Comparison of ENCODE assay signal across 23 cellular contexts in the genomic region with DNA sequence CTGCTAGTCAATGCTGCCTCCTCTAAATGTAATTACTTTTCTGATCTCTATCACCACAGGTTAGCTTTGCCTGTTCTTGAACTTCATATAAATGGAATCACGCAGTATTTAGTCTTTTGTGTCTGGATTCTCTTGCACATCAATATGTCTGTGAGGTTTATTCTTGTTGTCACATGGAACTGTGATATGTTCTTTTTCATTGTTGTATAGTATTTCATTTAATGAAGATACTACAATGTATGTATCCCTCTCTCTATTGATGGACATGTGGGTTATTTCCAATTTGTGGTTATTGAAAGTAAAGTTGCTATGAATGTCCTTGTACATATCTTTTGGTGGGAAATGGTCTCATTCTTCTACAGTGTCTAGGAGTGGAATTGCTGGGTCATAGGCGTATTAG. TPM values are rescaled to one million over a fixed set of nuclear protein-coding genes. Genes with fewer than 3 reads are reported as not detected.
DNase-seq lines count a peak whose midpoint lies in the region; ATAC-seq and TF ChIP-seq lines count a peak whose summit lies in the region.
"Had no signal": no experiment of that assay in that cellular context is flagged by ENCODE, and none has a peak within 500 bp of the region (broad histone marks: within the 10 kb centered on the region; RNA-seq: fewer than 3 reads in every experiment).

No MANE protein-coding gene starts in this region.

- no peak for DNase-seq in MCF 10A (ENCODE audit: unreplicated experiment)
- no peak for DNase-seq in mammary epithelial cell
- DNase-seq in RWPE2 (ENCODE audit: low spot score), result no peak
- DNase-seq in chondrocyte (ENCODE audit: low spot score), result no peak
- no peak for DNase-seq in osteocyte (ENCODE audit: extremely low spot score, unreplicated experiment)
- no peak for DNase-seq in ovary
- no peak for DNase-seq in H9
- no peak for DNase-seq in activated T-helper 1 cell treated with anti-CD3 and anti-CD28 coated beads, Interleukin-12 subunit alpha, Interleukin-12 subunit beta, Interleukin-2, Interleukin-4 antibody, amounts not matched to agents 30 ng/mL and 10 ng/mL and 1 ng/mL, durations not matched to agents 14 hours and 24 hours and 36 hours (ENCODE audit: low spot score)
- DNase-seq: AML-193; BE2C; CD8-positive, alpha-beta memory T cell; DMS 273 treated with DMSO at 0.1 percent for 48 hours; DMS53; DMS79 treated with DMSO at 0.1 percent for 48 hours; GF-D8; GOT3; HCEC 1CT had no signal

- TF ChIP-seq CTCF in MCF 10A (IDR thresholded peaks at IDR 0.05; ENCODE audit: unreplicated experiment) (no peak), mammary epithelial cell (conservative IDR thresholded peaks at IDR 0.05 in 1 of 2, IDR thresholded peaks at IDR 0.05 in 1 of 2; ENCODE audit: extremely low read depth in 1 of 2, insufficient read depth in 1 of 2, low read depth in 1 of 2, low read length in 2 of 2) (no peak), RWPE2 (IDR thresholded peaks at IDR 0.05; ENCODE audit: poor library complexity, severe bottlenecking) (no peak), chondrocyte (IDR thresholded peaks at IDR 0.05) (no peak), osteocyte (IDR thresholded peaks at IDR 0.05) (no peak), ovary (IDR thresholded peaks at IDR 0.05) (no peak), H9 (conservative IDR thresholded peaks at IDR 0.05) (no peak)

- H3K36me3 Mint-ChIP-seq in MCF 10A (ENCODE audit: insufficient read depth, unreplicated experiment) (peaks cover 6% of the 10 kb centered on the region), chondrocyte (ENCODE audit: low read depth) (peaks cover 2% of the 10 kb centered on the region), osteocyte (ENCODE audit: unreplicated experiment) (no peaks in the 10 kb centered on the region), H9 (ENCODE audit: insufficient read depth in 1 of 3, low read depth in 3 of 3) (peaks cover 0 to 11% (median 0%) of the 10 kb centered on the region in 3 experiments; a peak in 3 of 7 replicates)
- H3K36me3 Mint-ChIP-seq in activated T-helper 1 cell treated with anti-CD3 and anti-CD28 coated beads, Interleukin-12 subunit alpha, Interleukin-12 subunit beta, Interleukin-2, Interleukin-4 antibody, amounts not matched to agents 30 ng/mL and 10 ng/mL and 1 ng/mL, durations not matched to agents 14 hours and 24 hours and 36 hours (ENCODE audit: low read depth), result no peaks in the 10 kb centered on the region

- H3K27me3 Mint-ChIP-seq in MCF 10A (ENCODE audit: insufficient read depth, unreplicated experiment), result no peaks in the 10 kb centered on the region
- no peaks in the 10 kb centered on the region for H3K27me3 Mint-ChIP-seq in chondrocyte (ENCODE audit: low read depth)
- H3K27me3 Mint-ChIP-seq in osteocyte (ENCODE audit: unreplicated experiment), result no peaks in the 10 kb centered on the region
- peaks cover 3% of the 10 kb centered on the region; the same call in 1 of the 2 replicates for H3K27me3 Mint-ChIP-seq in H9 (ENCODE audit: low read depth)
- peaks cover 7% of the 10 kb centered on the region for H3K27me3 Mint-ChIP-seq in activated T-helper 1 cell treated with anti-CD3 and anti-CD28 coated beads, Interleukin-12 subunit alpha, Interleukin-12 subunit beta, Interleukin-2, Interleukin-4 antibody, amounts not matched to agents 30 ng/mL and 10 ng/mL and 1 ng/mL, durations not matched to agents 14 hours and 24 hours and 36 hours (ENCODE audit: insufficient read depth)
- H3K27me3 Mint-ChIP-seq: CD4-positive, alpha-beta T cell had no signal

- no peaks in the 10 kb centered on the region for H3K79me2 ChIP-seq in mammary epithelial cell (ENCODE audit: insufficient read depth, low read length)
- H3K79me2 ChIP-seq in H9 (ENCODE audit: insufficient read depth, low read length), result no peaks in the 10 kb centered on the region

- H2BK20ac ChIP-seq in H9 (ENCODE audit: low read depth, low read length, poor library complexity, severe bottlenecking), result no peak overlapping the region

- H2BK15ac ChIP-seq in H9 (ENCODE audit: low read depth, low read length), result no peak overlapping the region

- H4K91ac ChIP-seq in H9 (ENCODE audit: insufficient read length, low read depth, low read length), result no peak overlapping the region

- no peak for TF ChIP-seq POLR2A in ovary (IDR thresholded peaks at IDR 0.05)

- H3K9me3 ChIP-seq in mammary epithelial cell (replicated peaks; ENCODE audit: insufficient read depth, low read length), result peaks cover 7% of the 10 kb centered on the region
- peaks cover 3% of the 10 kb centered on the region for H3K9me3 ChIP-seq in RWPE2 (ENCODE audit: severe bottlenecking)
- H3K9me3 ChIP-seq in ovary, result no peaks in the 10 kb centered on the region
- no peaks in the 10 kb centered on the region for H3K9me3 ChIP-seq in H9 (ENCODE audit: control insufficient read depth, low read depth, low read length)
- H3K9me3 ChIP-seq: BE2C had no signal

- no peak overlapping the region for H2BK5ac ChIP-seq in H9 (ENCODE audit: insufficient read length, low read length)

- H2AFZ ChIP-seq in mammary epithelial cell (ENCODE audit: low read depth, low read length) (no peak overlapping the region), H9 (ENCODE audit: low read length) (no peak overlapping the region)

- H3K4me2 ChIP-seq in mammary epithelial cell (ENCODE audit: insufficient read depth, low read depth, low read length) (no peak overlapping the region), H9 (ENCODE audit: insufficient read depth, insufficient read length, low read length) (no peak overlapping the region)
- H3K4me2 ChIP-seq: BLaER1 treated with 17β-estradiol and CSF1 and Interleukin-3, amounts not matched to agents 10 nM and 100 nM had no signal

- H2BK120ac ChIP-seq in H9 (ENCODE audit: low read depth, low read length, poor library complexity, severe bottlenecking), result no peak overlapping the region

- TF ChIP-seq EP300 in ovary (IDR thresholded peaks at IDR 0.05), result no peak

- H3K27ac ChIP-seq in mammary epithelial cell (ENCODE audit: insufficient read depth, low read depth, low read length), result no peak overlapping the region
- H3K27ac ChIP-seq in RWPE2 (ENCODE audit: poor library complexity, severe bottlenecking), result peak overlapping the region; percentile 97
- no peak overlapping the region for H3K27ac ChIP-seq in ovary
- no peak overlapping the region for H3K27ac ChIP-seq in H9 (ENCODE audit: insufficient read length, low read depth, low read length)
- H3K27ac ChIP-seq: 22Rv1; BLaER1 treated with 17β-estradiol and CSF1 and Interleukin-3, amounts not matched to agents 10 nM and 100 nM had no signal

- H3K4me3 ChIP-seq in mammary epithelial cell (replicated peaks in 1 of 3; ENCODE audit: insufficient read depth in 1 of 3, low read depth in 2 of 3, low read length in 3 of 3), result no peak overlapping the region
- no peak overlapping the region for H3K4me3 ChIP-seq in RWPE2 (ENCODE audit: severe bottlenecking)
- H3K4me3 ChIP-seq in ovary, result no peak overlapping the region
- H3K4me3 ChIP-seq: BLaER1 treated with 17β-estradiol and CSF1 and Interleukin-3, amounts not matched to agents 10 nM and 100 nM had no signal

- no peak overlapping the region for H3K56ac ChIP-seq in H9 (ENCODE audit: insufficient read length, low read depth, low read length)

- CTCF ChIA-PET in MCF 10A (lab: Yijun Ruan, JAX), result no interaction called here
- CTCF ChIA-PET in mammary epithelial cell (lab: Charles Lee; ENCODE audit: low non-redundant PET), result no interaction called here

- H3K4me1 Mint-ChIP-seq in MCF 10A (ENCODE audit: insufficient read depth, unreplicated experiment), result peaks cover 45% of the 10 kb centered on the region
- H3K4me1 Mint-ChIP-seq in chondrocyte (ENCODE audit: low read depth), result peaks cover 52% of the 10 kb centered on the region
- H3K4me1 Mint-ChIP-seq in osteocyte (ENCODE audit: unreplicated experiment), result peaks cover 57% of the 10 kb centered on the region
- H3K4me1 Mint-ChIP-seq in H9, result peaks cover 16% of the 10 kb centered on the region in 2 experiments
- H3K4me1 Mint-ChIP-seq in activated T-helper 1 cell treated with anti-CD3 and anti-CD28 coated beads, Interleukin-12 subunit alpha, Interleukin-12 subunit beta, Interleukin-2, Interleukin-4 antibody, amounts not matched to agents 30 ng/mL and 10 ng/mL and 1 ng/mL, durations not matched to agents 14 hours and 24 hours and 36 hours (ENCODE audit: low read depth), result no peaks in the 10 kb centered on the region

- peak overlapping the region; percentile 92 for H3K27ac Mint-ChIP-seq in MCF 10A (ENCODE audit: low read depth, unreplicated experiment)
- H3K27ac Mint-ChIP-seq in chondrocyte (ENCODE audit: unreplicated experiment), result peak overlapping the region; percentile 8
- peak overlapping the region; percentile 98 for H3K27ac Mint-ChIP-seq in osteocyte (ENCODE audit: unreplicated experiment)
- H3K27ac Mint-ChIP-seq in H9, result no peak overlapping the region
- H3K27ac Mint-ChIP-seq in activated T-helper 1 cell treated with anti-CD3 and anti-CD28 coated beads, Interleukin-12 subunit alpha, Interleukin-12 subunit beta, Interleukin-2, Interleukin-4 antibody, amounts not matched to agents 30 ng/mL and 10 ng/mL and 1 ng/mL, durations not matched to agents 14 hours and 24 hours and 36 hours, result no peak overlapping the region
- H3K27ac Mint-ChIP-seq: CD14-positive monocyte; CD4-positive, alpha-beta T cell had no signal

- dilution Hi-C loops in mammary epithelial cell (cut with HindIII; ENCODE audit: low sequenced_read_pairs), result loop anchor here (5.0 to 10.0 kb wide), 3 partner anchors 56 to 167 kb away; a partner anchor contains a TSS

- no peak overlapping the region for H2BK12ac ChIP-seq in H9 (ENCODE audit: insufficient read length, low read depth, low read length)

- intact Hi-C loops in MCF 10A (cut with micrococcal nuclease) (no loop called here), mammary epithelial cell (cut with micrococcal nuclease) (no loop called here), ovary (cut with DNase I) (no loop called here)
- intact Hi-C loops in activated T-helper 1 cell treated with anti-CD3 and anti-CD28 coated beads, Interleukin-12 subunit alpha, Interleukin-12 subunit beta, Interleukin-2, Interleukin-4 antibody, amounts not matched to agents 30 ng/mL and 10 ng/mL and 1 ng/mL, durations not matched to agents 14 hours and 24 hours and 36 hours (cut with micrococcal nuclease), result no loop called here

- H3K4ac ChIP-seq in H9 (ENCODE audit: low read depth, low read length), result no peak overlapping the region

- H3K23me2 ChIP-seq in H9 (ENCODE audit: insufficient read length, low read depth, low read length, poor library complexity, severe bottlenecking), result no peaks in the 10 kb centered on the region

- H3K79me1 ChIP-seq in H9 (ENCODE audit: insufficient read depth, low read depth, low read length, poor library complexity, severe bottlenecking), result no peaks in the 10 kb centered on the region

- H4K20me1 ChIP-seq in mammary epithelial cell (ENCODE audit: insufficient read depth, low read length), result no peaks in the 10 kb centered on the region
- no peaks in the 10 kb centered on the region for H4K20me1 ChIP-seq in H9 (ENCODE audit: control insufficient read depth, insufficient read depth, insufficient read length)
- H4K20me1 ChIP-seq: BLaER1 treated with 17β-estradiol and CSF1 and Interleukin-3, amounts not matched to agents 10 nM and 100 nM had no signal

- H3K36me3 ChIP-seq in mammary epithelial cell (ENCODE audit: insufficient read depth, low read length) (no peaks in the 10 kb centered on the region), RWPE2 (ENCODE audit: low read depth) (no peaks in the 10 kb centered on the region), ovary (no peaks in the 10 kb centered on the region)
- H3K36me3 ChIP-seq: BE2C; BLaER1 treated with 17β-estradiol and CSF1 and Interleukin-3, amounts not matched to agents 10 nM and 100 nM had no signal

- peaks cover 7% of the 10 kb centered on the region for H3K9me3 Mint-ChIP-seq in MCF 10A (ENCODE audit: unreplicated experiment)
- peaks cover 7% of the 10 kb centered on the region for H3K9me3 Mint-ChIP-seq in chondrocyte (ENCODE audit: low read depth)
- H3K9me3 Mint-ChIP-seq in osteocyte (ENCODE audit: unreplicated experiment), result no peaks in the 10 kb centered on the region
- peaks cover 3 to 11% of the 10 kb centered on the region in 2 experiments; a peak in 3 of 5 replicates for H3K9me3 Mint-ChIP-seq in H9
- peaks cover 12% of the 10 kb centered on the region for H3K9me3 Mint-ChIP-seq in activated T-helper 1 cell treated with anti-CD3 and anti-CD28 coated beads, Interleukin-12 subunit alpha, Interleukin-12 subunit beta, Interleukin-2, Interleukin-4 antibody, amounts not matched to agents 30 ng/mL and 10 ng/mL and 1 ng/mL, durations not matched to agents 14 hours and 24 hours and 36 hours

- H3T11ph ChIP-seq in H9 (ENCODE audit: low read length), result no peak overlapping the region

- H4K8ac ChIP-seq in H9 (replicated peaks; ENCODE audit: insufficient read length, low read depth, low read length), result no peak overlapping the region

- H3K23ac ChIP-seq in H9 (ENCODE audit: insufficient read length, low read depth, low read length), result no peak overlapping the region

- 97% methylated on average over 2 of the region's 2 CpGs for WGBS in mammary epithelial cell (ENCODE audit: low coverage, missing lambda C conversion rate)
- 95 to 98% (median 97%) methylated on average over 2 of the region's 2 CpGs for WGBS in ovary, 3 donors
- no CpG with 5 or more reads among the region's 2 CpGs for WGBS in H9 (ENCODE audit: extremely low coverage, insufficient read length, low lambda C conversion rate)

- in situ Hi-C loops in mammary epithelial cell (cut with MboI; ENCODE audit: low sequenced_read_pairs in 2 of 2), result no loop called here

- POLR2A ChIA-PET in MCF 10A (lab: Yijun Ruan, JAX), result interaction anchor here (0.6 kb wide), 1 partner anchor 139 kb away, joined by 3 read pairs; no protein-coding TSS in a partner anchor

- no peak overlapping the region for H3K14ac ChIP-seq in H9 (ENCODE audit: insufficient read depth, low read length)

- BruUV-seq in MCF 10A (replicated peaks; lab: Mats Ljungman, UMichigan) (no TSS peak), mammary epithelial cell (replicated peaks; lab: Mats Ljungman, UMichigan) (no TSS peak)

- H3K18ac ChIP-seq in H9 (ENCODE audit: insufficient read length, low read depth, low read length), result no peak overlapping the region

- ATAC-seq in RWPE2 (ENCODE audit: low read depth), result no peak

- H3K4me3 Mint-ChIP-seq in MCF 10A (ENCODE audit: unreplicated experiment) (no peak overlapping the region), chondrocyte (ENCODE audit: unreplicated experiment) (no peak overlapping the region), osteocyte (ENCODE audit: unreplicated experiment) (no peak overlapping the region), H9 (no peak overlapping the region)
- H3K4me3 Mint-ChIP-seq in activated T-helper 1 cell treated with anti-CD3 and anti-CD28 coated beads, Interleukin-12 subunit alpha, Interleukin-12 subunit beta, Interleukin-2, Interleukin-4 antibody, amounts not matched to agents 30 ng/mL and 10 ng/mL and 1 ng/mL, durations not matched to agents 14 hours and 24 hours and 36 hours, result no peak overlapping the region
- H3K4me3 Mint-ChIP-seq: CD14-positive monocyte; CD4-positive, alpha-beta T cell; CD8-positive, alpha-beta memory T cell had no signal

- H4K5ac ChIP-seq in H9 (ENCODE audit: insufficient read length, low read depth, low read length), result no peak overlapping the region

- no peak overlapping the region for H3K9ac ChIP-seq in mammary epithelial cell (ENCODE audit: insufficient read depth, low read length)
- no peak overlapping the region for H3K9ac ChIP-seq in H9 (ENCODE audit: extremely low read depth, insufficient read length, low read length)
- H3K9ac ChIP-seq: BLaER1 treated with 17β-estradiol and CSF1 and Interleukin-3, amounts not matched to agents 10 nM and 100 nM had no signal

- H3K4me1 ChIP-seq in mammary epithelial cell (ENCODE audit: insufficient read depth, low read length) (peaks cover 51% of the 10 kb centered on the region), RWPE2 (ENCODE audit: insufficient read depth, poor library complexity, severe bottlenecking) (peaks cover 52% of the 10 kb centered on the region), ovary (ENCODE audit: insufficient read depth) (no peaks in the 10 kb centered on the region), H9 (ENCODE audit: insufficient read depth, low read length) (no peaks in the 10 kb centered on the region; the same call in 1 of the 2 replicates)
- H3K4me1 ChIP-seq: BE2C had no signal

- H3K27me3 ChIP-seq in mammary epithelial cell (ENCODE audit: insufficient read depth, low read length) (no peaks in the 10 kb centered on the region), RWPE2 (ENCODE audit: insufficient read depth, poor library complexity, severe bottlenecking) (no peaks in the 10 kb centered on the region), ovary (no peaks in the 10 kb centered on the region), H9 (ENCODE audit: insufficient read depth, low read length) (no peaks in the 10 kb centered on the region)
- H3K27me3 ChIP-seq: BE2C; BLaER1 treated with 17β-estradiol and CSF1 and Interleukin-3, amounts not matched to agents 10 nM and 100 nM had no signal

- H2AK5ac ChIP-seq in H9 (ENCODE audit: insufficient read length, low read length), result no peak overlapping the region

RNA-seq across cellular contexts. Expression of a gene that starts 16.7 kb away (rescaled TPM):
- total RNA-seq in MCF 10A (2022) (0.10 and 0.58 TPM in 2 replicates), mammary epithelial cell (under 1 TPM; 0.17 to 0.40 TPM), chondrocyte (0.41 to 0.97 TPM (median 0.70 TPM) in 3 replicates), osteocyte (1.2 and 1.7 TPM in 2 replicates), ovary (under 1 TPM in 1 of 7 donors, not detected in 6; 0.07 TPM), H9 (2021) (0.20 and 0.24 TPM in 2 replicates)
- polyA plus RNA-seq in mammary epithelial cell (0.32 TPM), ovary (not detected)
- not detected for polyA minus RNA-seq in mammary epithelial cell
- total RNA-seq in activated T-helper 1 cell treated with anti-CD3 and anti-CD28 coated beads, Interleukin-12 subunit alpha, Interleukin-12 subunit beta, Interleukin-2, Interleukin-4 antibody, amounts not matched to agents 30 ng/mL and 10 ng/mL and 1 ng/mL, durations not matched to agents 14 hours and 24 hours and 36 hours, result not detected in 2 replicates
- total RNA-seq: CD4-positive, alpha-beta T cell; CD8-positive, alpha-beta memory T cell; G401 had no signal
- polyA plus RNA-seq: AG04450; CD14-positive monocyte; CD8-positive, alpha-beta memory T cell had no signal

Comparison
In these comparisons a context has a peak if more than half of its experiments do, and no peak if none do; other contexts are left out.
1. H3K27ac Mint-ChIP-seq: peak in MCF 10A (single experiment), chondrocyte (single experiment) and osteocyte (single experiment); none in H9 (0 of 3) and activated T-helper 1 cell treated with anti-CD3 and anti-CD28 coated beads, Interleukin-12 subunit alpha, Interleukin-12 subunit beta, Interleukin-2, Interleukin-4 antibody, amounts not matched to agents 30 ng/mL and 10 ng/mL and 1 ng/mL, durations not matched to agents 14 hours and 24 hours and 36 hours (single experiment).